ENCODE assay signal across 1 cellular context in genomic region chr3:79515072-79515471, GRCh38.
A peak's percentile ranks its signal among the peaks of the same experiment; 100 is the strongest.
TF ChIP-seq lines count a peak whose summit lies in the region.

No MANE protein-coding gene starts in this region.

TF ChIP-seq in SK-N-SH, 30 proteins besides CTCF, POLR2A, EP300 and RAD21 (continued from another document):
- TF ChIP-seq USF2 (IDR thresholded peaks at IDR 0.05; ENCODE audit: borderline replicate concordance, low read depth, low read length) (no peak), FOSL2 (IDR thresholded peaks at IDR 0.05; ENCODE audit: borderline replicate concordance, low read depth) (no peak), MXI1 (IDR thresholded peaks at IDR 0.05; ENCODE audit: low read depth, low read length) (peak; percentile 86), NRF1 (IDR thresholded peaks at IDR 0.05; ENCODE audit: low read depth, low read length) (no peak), ELF1 (IDR thresholded peaks at IDR 0.05) (no peak), REST (IDR thresholded peaks at IDR 0.05; ENCODE audit: low read depth, low read length) (no peak), NFIC (IDR thresholded peaks at IDR 0.05; ENCODE audit: borderline replicate concordance) (no peak), FOXJ3 (CRISPR knock-in tag; IDR thresholded peaks at IDR 0.05) (peak; percentile 83), GABPA (IDR thresholded peaks at IDR 0.05; ENCODE audit: low read depth) (no peak), RFX5 (IDR thresholded peaks at IDR 0.05; ENCODE audit: low read length) (no peak), TEAD4 (IDR thresholded peaks at IDR 0.05; ENCODE audit: borderline replicate concordance, insufficient read depth) (no peak), CHD2 (IDR thresholded peaks at IDR 0.05; ENCODE audit: low read length, partially characterized antibody) (peak; percentile 82), MEF2A (IDR thresholded peaks at IDR 0.05; ENCODE audit: borderline replicate concordance, low read depth) (no peak), RCOR1 (IDR thresholded peaks at IDR 0.05; ENCODE audit: low read length) (peak; percentile 98), MAX (IDR thresholded peaks at IDR 0.05; ENCODE audit: low read depth) (0 out of 2 replicates have a peak, but pooled peaks have one; percentile 21), YY1 (IDR thresholded peaks at IDR 0.05; ENCODE audit: low read depth) (no peak), GATA2 (CRISPR knock-in tag; IDR thresholded peaks at IDR 0.05) (peak; percentile 87), RXRA (IDR thresholded peaks at IDR 0.05; ENCODE audit: borderline replicate concordance, low read depth) (no peak), SMC3 (IDR thresholded peaks at IDR 0.05; ENCODE audit: low read depth, low read length) (no peak), FOXM1 (IDR thresholded peaks at IDR 0.05; ENCODE audit: low read depth) (no peak), TAF1 (IDR thresholded peaks at IDR 0.05; ENCODE audit: borderline replicate concordance, low read depth, low read length) (no peak), JUND (IDR thresholded peaks at IDR 0.05) (no peak)
